In genomic region chr6:135851442-135852271, GRCh38 we compare ENCODE assay signal across 8 cellular contexts. TPM values are rescaled to one million over a fixed set of nuclear protein-coding genes. Genes with fewer than 3 reads are reported as not detected.
A peak's percentile ranks its signal among the peaks of the same experiment; 100 is the strongest.
DNase-seq lines count a peak whose midpoint lies in the region; ATAC-seq and TF ChIP-seq lines count a peak whose summit lies in the region.

PDE7B (plus strand) TSS chr6:135851701.

- no peaks in the 10 kb centered on the region for H3K9me3 Mint-ChIP-seq in CD8-positive, alpha-beta T cell

- TF ChIP-seq CTCF in CD8-positive, alpha-beta T cell (IDR thresholded peaks at IDR 0.05), result no peak
- no peak for TF ChIP-seq CTCF in SK-N-SH (IDR thresholded peaks at IDR 0.05)
- no peak for TF ChIP-seq CTCF in body of pancreas (IDR thresholded peaks at IDR 0.05)

- DNase-seq in CD8-positive, alpha-beta T cell, result peak; percentile 5 to 50 (median 23)
- peak; percentile 79 for DNase-seq in SK-N-SH
- peak; percentile 66 to 84 (median 76) for DNase-seq in body of pancreas
- DNase-seq in right cardiac atrium, result peak; percentile 88 to 94 (median 93)
- peak; percentile 69 for DNase-seq in pulmonary artery endothelial cell (ENCODE audit: low read depth, low spot score)
- no peak for DNase-seq in RKO (ENCODE audit: low spot score)

- TF ChIP-seq POLR2A in body of pancreas (IDR thresholded peaks at IDR 0.05), result peak in 2 of 3 donors; percentile 78 to 87

- H3K27me3 ChIP-seq in CD8-positive, alpha-beta T cell (ENCODE audit: insufficient read depth, low read length), result no peaks in the 10 kb centered on the region
- H3K27me3 ChIP-seq in SK-N-SH (ENCODE audit: insufficient read depth), result no peaks in the 10 kb centered on the region
- H3K27me3 ChIP-seq in body of pancreas, result no peaks in the 10 kb centered on the region
- no peaks in the 10 kb centered on the region for H3K27me3 ChIP-seq in right cardiac atrium (ENCODE audit: control insufficient read depth, insufficient read depth)

- POLR2A ChIA-PET in CD8-positive, alpha-beta T cell (lab: Charles Lee), result interaction anchor here (0.7 to 2.7 kb wide), 4 partner anchors 23 to 539 kb away, joined by 3 to 7 read pairs (median 3); no protein-coding TSS in a partner anchor
- POLR2A ChIA-PET in SK-N-SH (lab: Yijun Ruan, JAX), result interaction anchor here (1.1 kb wide), 1 partner anchor 354 kb away, joined by 3 read pairs; the partner anchor contains the start of gene AHI1

- peaks cover 7% of the 10 kb centered on the region for H3F3A ChIP-seq in SK-N-SH (replicated peaks; ENCODE audit: insufficient read depth)

- peak within 1 kb of the TSS; percentile 42 for H3K4me3 ChIP-seq in CD8-positive, alpha-beta T cell (ENCODE audit: low read depth, low read length)
- H3K4me3 ChIP-seq in SK-N-SH (ENCODE audit: low read depth in 2 of 2, low read length in 1 of 2), result peak within 1 kb of the TSS; percentile 46 to 66
- no peak within 1 kb of the TSS for H3K4me3 ChIP-seq in body of pancreas
- H3K4me3 ChIP-seq in right cardiac atrium (ENCODE audit: low read length), result peak within 1 kb of the TSS; percentile 58

- H3K4me3 Mint-ChIP-seq in CD8-positive, alpha-beta T cell, result peak within 1 kb of the TSS; percentile 78

- CTCF ChIA-PET in CD8-positive, alpha-beta T cell (lab: Charles Lee), result interaction anchor here (0.9 to 1.5 kb wide), 4 partner anchors 15 to 58 kb away, joined by 3 to 5 read pairs (median 4); no protein-coding TSS in a partner anchor
- CTCF ChIA-PET in SK-N-SH (lab: Yijun Ruan, JAX), result interaction anchor here (0.9 to 1.8 kb wide), 11 partner anchors 22 to 375 kb away, joined by 3 to 8 read pairs (median 3); no protein-coding TSS in a partner anchor

- peak within 1 kb of the TSS; percentile 17 for H3K27ac ChIP-seq in CD8-positive, alpha-beta T cell (ENCODE audit: low read depth, low read length)
- H3K27ac ChIP-seq in SK-N-SH (ENCODE audit: low read depth in 2 of 2, low read length in 1 of 2) (peak within 1 kb of the TSS; percentile 90 to 92), body of pancreas (peak within 1 kb of the TSS in 1 of 4 donors; percentile 66), right cardiac atrium (ENCODE audit: low read length) (no peak within 1 kb of the TSS)

- peak within 1 kb of the TSS; percentile 82 for H2AFZ ChIP-seq in SK-N-SH (ENCODE audit: low read depth)

- peak in 1 of 2 experiments; percentile 64; a peak in 2 of 4 replicates for TF ChIP-seq EP300 in SK-N-SH (IDR thresholded peaks at IDR 0.05; ENCODE audit: borderline replicate concordance in 1 of 2, low read depth in 1 of 2, low read length in 1 of 2)

- H3K4me2 ChIP-seq in SK-N-SH, result peak within 1 kb of the TSS; percentile 74

- H4K20me1 ChIP-seq in SK-N-SH (ENCODE audit: insufficient read depth), result no peaks in the 10 kb centered on the region

- H3K27me3 Mint-ChIP-seq in CD8-positive, alpha-beta T cell (ENCODE audit: low read depth), result no peaks in the 10 kb centered on the region

- intact Hi-C loops in CD8-positive, alpha-beta T cell (cut with DNase I, micrococcal nuclease), result loop anchor here (2.0 to 5.0 kb wide), 2 partner anchors 29 to 51 kb away; no protein-coding TSS in a partner anchor
- intact Hi-C loops in body of pancreas (cut with DNase I) (no loop called here), right cardiac atrium (cut with DNase I) (no loop called here)

- H3K36me3 Mint-ChIP-seq in CD8-positive, alpha-beta T cell, result no peaks in the 10 kb centered on the region

- H3K9ac ChIP-seq in SK-N-SH, result peak within 1 kb of the TSS; percentile 73

- peaks cover 32% of the 10 kb centered on the region for H3K4me1 Mint-ChIP-seq in CD8-positive, alpha-beta T cell (ENCODE audit: low read depth)

- H3K27ac Mint-ChIP-seq in CD8-positive, alpha-beta T cell, result peak within 1 kb of the TSS; percentile 79

- ATAC-seq in CD8-positive, alpha-beta T cell, result peak; percentile 74
- ATAC-seq in GM19467 (IDR thresholded peaks at IDR 0.05; ENCODE audit: unreplicated experiment) (peak; percentile 85), HG03565 (IDR thresholded peaks at IDR 0.05; ENCODE audit: unreplicated experiment) (peak; percentile 75), body of pancreas (peak; percentile 97), right cardiac atrium (peak; percentile 98 to 99)

- H3K79me2 ChIP-seq in SK-N-SH (ENCODE audit: insufficient read depth), result peaks cover 5% of the 10 kb centered on the region; the same call in 1 of the 2 replicates

- H3K36me3 ChIP-seq in CD8-positive, alpha-beta T cell (ENCODE audit: insufficient read depth, low read length), result no peaks in the 10 kb centered on the region
- H3K36me3 ChIP-seq in SK-N-SH (replicated peaks in 1 of 2; ENCODE audit: control insufficient read depth in 1 of 2, insufficient read depth in 2 of 2, low read length in 1 of 2) (no peaks in the 10 kb centered on the region), body of pancreas (replicated peaks in 1 of 2; ENCODE audit: insufficient read depth in 1 of 2, low read depth in 2 of 2) (no peaks in the 10 kb centered on the region)

- H3K4me1 ChIP-seq in CD8-positive, alpha-beta T cell (ENCODE audit: insufficient read depth, low read length), result peaks cover 4% of the 10 kb centered on the region
- peaks cover 0 to 21% of the 10 kb centered on the region in 2 experiments; a peak in 2 of 4 replicates for H3K4me1 ChIP-seq in SK-N-SH (ENCODE audit: control insufficient read depth in 1 of 2, insufficient read depth in 2 of 2, low read depth in 1 of 2, low read length in 1 of 2)
- H3K4me1 ChIP-seq in body of pancreas, result peaks cover 4% of the 10 kb centered on the region
- peaks cover 3% of the 10 kb centered on the region for H3K4me1 ChIP-seq in right cardiac atrium (ENCODE audit: control insufficient read depth, insufficient read depth, low read length)

- TF ChIP-seq RAD21 in SK-N-SH (IDR thresholded peaks at IDR 0.05; ENCODE audit: low read length), result peak; percentile 25; the same call in 1 of the 2 replicates

- no peaks in the 10 kb centered on the region for H3K9me3 ChIP-seq in CD8-positive, alpha-beta T cell (ENCODE audit: low read length)
- H3K9me3 ChIP-seq in SK-N-SH (no peaks in the 10 kb centered on the region), body of pancreas (no peaks in the 10 kb centered on the region), right cardiac atrium (ENCODE audit: control insufficient read depth, low read length) (no peaks in the 10 kb centered on the region)

- WGBS in SK-N-SH (ENCODE audit: low lambda C conversion rate), result 2% methylated on average over 12 of the region's 12 CpGs
- 8 to 14% methylated on average over 12 of the region's 12 CpGs for WGBS in body of pancreas, 2 donors
- 14% methylated on average over 12 of the region's 12 CpGs for WGBS in right cardiac atrium

- no peaks in the 10 kb centered on the region for H3K9me2 ChIP-seq in SK-N-SH

TF ChIP-seq in SK-N-SH, 30 proteins besides CTCF, POLR2A, EP300 and RAD21 (continues in another document):
- TF ChIP-seq FOXM1 (IDR thresholded peaks at IDR 0.05; ENCODE audit: low read depth) (0 out of 2 replicates have a peak, but pooled peaks have one; percentile 13), POLR2AphosphoS5 (IDR thresholded peaks at IDR 0.05; ENCODE audit: low read depth, low read length) (peak; percentile 87), NFIC (IDR thresholded peaks at IDR 0.05; ENCODE audit: borderline replicate concordance) (0 out of 2 replicates have a peak, but pooled peaks have one; percentile 20), RXRA (IDR thresholded peaks at IDR 0.05; ENCODE audit: borderline replicate concordance, low read depth) (no peak), SIN3A (IDR thresholded peaks at IDR 0.05; ENCODE audit: borderline replicate concordance, low read depth, low read length) (0 out of 2 replicates have a peak, but pooled peaks have one; percentile 63), RFX5 (IDR thresholded peaks at IDR 0.05; ENCODE audit: low read length) (0 out of 2 replicates have a peak, but pooled peaks have one; percentile 77)
- TF ChIP-seq, protein P1, sequence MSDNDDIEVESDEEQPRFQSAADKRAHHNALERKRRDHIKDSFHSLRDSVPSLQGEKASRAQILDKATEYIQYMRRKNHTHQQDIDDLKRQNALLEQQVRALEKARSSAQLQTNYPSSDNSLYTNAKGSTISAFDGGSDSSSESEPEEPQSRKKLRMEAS (IDR thresholded peaks at IDR 0.05; ENCODE audit: low read depth), result peak; percentile 75; the same call in 1 of the 2 replicates
- TF ChIP-seq, protein P2, sequence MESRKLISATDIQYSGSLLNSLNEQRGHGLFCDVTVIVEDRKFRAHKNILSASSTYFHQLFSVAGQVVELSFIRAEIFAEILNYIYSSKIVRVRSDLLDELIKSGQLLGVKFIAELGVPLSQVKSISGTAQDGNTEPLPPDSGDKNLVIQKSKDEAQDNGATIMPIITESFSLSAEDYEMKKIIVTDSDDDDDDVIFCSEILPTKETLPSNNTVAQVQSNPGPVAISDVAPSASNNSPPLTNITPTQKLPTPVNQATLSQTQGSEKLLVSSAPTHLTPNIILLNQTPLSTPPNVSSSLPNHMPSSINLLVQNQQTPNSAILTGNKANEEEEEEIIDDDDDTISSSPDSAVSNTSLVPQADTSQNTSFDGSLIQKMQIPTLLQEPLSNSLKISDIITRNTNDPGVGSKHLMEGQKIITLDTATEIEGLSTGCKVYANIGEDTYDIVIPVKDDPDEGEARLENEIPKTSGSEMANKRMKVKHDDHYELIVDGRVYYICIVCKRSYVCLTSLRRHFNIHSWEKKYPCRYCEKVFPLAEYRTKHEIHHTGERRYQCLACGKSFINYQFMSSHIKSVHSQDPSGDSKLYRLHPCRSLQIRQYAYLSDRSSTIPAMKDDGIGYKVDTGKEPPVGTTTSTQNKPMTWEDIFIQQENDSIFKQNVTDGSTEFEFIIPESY (IDR thresholded peaks at IDR 0.05; ENCODE audit: borderline replicate concordance, low read depth), result no peak

RNA-seq across cellular contexts. Expression of gene PDE7B, which starts in this region (rescaled TPM):
- total RNA-seq in CD8-positive, alpha-beta T cell, result under 1 TPM; 0.11 to 0.22 TPM
- polyA plus RNA-seq in SK-N-SH (2012; rRNA removed), result 1.9 and 2.2 TPM in 2 replicates
- 1.8 and 2.1 TPM in 2 replicates for polyA plus RNA-seq in SK-N-SH (2012; cell fraction: cytosol; rRNA removed)
- polyA plus RNA-seq in SK-N-SH (2012; cell fraction: nucleus; rRNA removed), result 2.7 and 3.0 TPM in 2 replicates
- 1 to 10 TPM; 1.0 to 2.3 TPM for total RNA-seq in body of pancreas
- total RNA-seq in right cardiac atrium, result 10 to 100 TPM in 1 of 4 donors, 1 to 10 TPM in 3; 6.4 to 11.6 (median 8.3) TPM
- polyA plus RNA-seq in right cardiac atrium, result 2.9 TPM
- total RNA-seq in pulmonary artery endothelial cell, result 42.5 and 48.0 TPM in 2 replicates

Comparison
In these comparisons a context has a peak if more than half of its experiments do, and no peak if none do; other contexts are left out.
1. Peak in DNase-seq, ATAC-seq, H3K4me3 ChIP-seq and H3K27ac ChIP-seq in CD8-positive, alpha-beta T cell; RNA of the gene not detected or under 1 TPM.
2. H3K4me3 ChIP-seq: peak in SK-N-SH (2 of 2) and right cardiac atrium (single experiment); none in body of pancreas (0 of 2).
3. intact Hi-C loops: an anchor here in CD8-positive, alpha-beta T cell (2.0 to 5.0 kb wide); none called in body of pancreas and right cardiac atrium.
4. Peak in every context shown above with its lines, with median percentiles within 50 percentile points of each other: ATAC-seq.